ENCODE assay signal across 16 cellular contexts in genomic region chr3:71262368-71263265, GRCh38.
A peak's percentile ranks its signal among the peaks of the same experiment; 100 is the strongest.
DNase-seq lines count a peak whose midpoint lies in the region; ATAC-seq, FAIRE-seq and TF ChIP-seq lines count a peak whose summit lies in the region.
"Had no signal": no experiment of that assay in that cellular context is flagged by ENCODE, and none has a peak within 500 bp of the region (broad histone marks: within the 10 kb centered on the region; RNA-seq: fewer than 3 reads in every experiment).

No MANE protein-coding gene starts in this region.

- DNase-seq in HEK293T (ENCODE audit: extremely low spot score) (no peak), WTC11 (ENCODE audit: low spot score) (no peak), C1 segment of cervical spinal cord (lab: John Stamatoyannopoulos, UW) (no peak)
- DNase-seq in stimulated activated naive B cell treated with anti-CD40 and anti-IgM and Interleukin-4, amounts not matched to agents 10 μg/mL and 1 μg/mL and 100 μg/mL, for 72 hours: no peak
- no peak for DNase-seq in activated T-helper 1 cell treated with anti-CD3 and anti-CD28 coated beads, Interleukin-12 subunit alpha, Interleukin-12 subunit beta, Interleukin-2, Interleukin-4 antibody, amounts not matched to agents 30 ng/mL and 10 ng/mL and 1 ng/mL, durations not matched to agents 14 hours and 24 hours and 36 hours (ENCODE audit: low spot score)
- DNase-seq: HFFc6; immature natural killer cell; IMR-90; NCI-H1436; NCI-H524; RPMI8226; stimulated activated CD4-positive, alpha-beta T cell treated with anti-CD3 and anti-CD28 coated beads, Interleukin-4, amount 100 ng/mL, for 1 hour; stimulated activated naive CD4-positive, alpha-beta T cell treated with Interleukin-2 at 50 U/mL for 16 hours had no signal

- H3K9me3 Mint-ChIP-seq in WTC11: no peaks in the 10 kb centered on the region
- H3K9me3 Mint-ChIP-seq in stimulated activated naive B cell treated with anti-CD40 and anti-IgM and Interleukin-4, amounts not matched to agents 10 μg/mL and 1 μg/mL and 100 μg/mL, for 72 hours: peaks cover 0 to 6% of the 10 kb centered on the region in 2 donors
- H3K9me3 Mint-ChIP-seq in activated T-helper 1 cell treated with anti-CD3 and anti-CD28 coated beads, Interleukin-12 subunit alpha, Interleukin-12 subunit beta, Interleukin-2, Interleukin-4 antibody, amounts not matched to agents 30 ng/mL and 10 ng/mL and 1 ng/mL, durations not matched to agents 14 hours and 24 hours and 36 hours: no peaks in the 10 kb centered on the region
- H3K9me3 Mint-ChIP-seq: dendritic cell treated with granulocyte-macrophage colony-stimulating factor and Interleukin-4, amounts not matched to agents 40 ng/mL and 50 ng/mL, for 4 days; HFFc6; immature natural killer cell had no signal

- no peaks in the 10 kb centered on the region for H3K27me3 Mint-ChIP-seq in WTC11 (ENCODE audit: low read depth)
- H3K27me3 Mint-ChIP-seq in stimulated activated naive B cell treated with anti-CD40 and anti-IgM and Interleukin-4, amounts not matched to agents 10 μg/mL and 1 μg/mL and 100 μg/mL, for 72 hours: no peaks in the 10 kb centered on the region
- H3K27me3 Mint-ChIP-seq in activated T-helper 1 cell treated with anti-CD3 and anti-CD28 coated beads, Interleukin-12 subunit alpha, Interleukin-12 subunit beta, Interleukin-2, Interleukin-4 antibody, amounts not matched to agents 30 ng/mL and 10 ng/mL and 1 ng/mL, durations not matched to agents 14 hours and 24 hours and 36 hours (ENCODE audit: insufficient read depth): peaks cover 4% of the 10 kb centered on the region
- H3K27me3 Mint-ChIP-seq: dendritic cell treated with granulocyte-macrophage colony-stimulating factor and Interleukin-4, amounts not matched to agents 40 ng/mL and 50 ng/mL, for 4 days had no signal

- intact Hi-C loops in activated T-helper 1 cell treated with anti-CD3 and anti-CD28 coated beads, Interleukin-12 subunit alpha, Interleukin-12 subunit beta, Interleukin-2, Interleukin-4 antibody, amounts not matched to agents 30 ng/mL and 10 ng/mL and 1 ng/mL, durations not matched to agents 14 hours and 24 hours and 36 hours (cut with micrococcal nuclease): no loop called here

- H3K4me3 Mint-ChIP-seq in WTC11: no peak overlapping the region
- peak overlapping the region in 1 of 2 donors; percentile 47 for H3K4me3 Mint-ChIP-seq in stimulated activated naive B cell treated with anti-CD40 and anti-IgM and Interleukin-4, amounts not matched to agents 10 μg/mL and 1 μg/mL and 100 μg/mL, for 72 hours
- H3K4me3 Mint-ChIP-seq in activated T-helper 1 cell treated with anti-CD3 and anti-CD28 coated beads, Interleukin-12 subunit alpha, Interleukin-12 subunit beta, Interleukin-2, Interleukin-4 antibody, amounts not matched to agents 30 ng/mL and 10 ng/mL and 1 ng/mL, durations not matched to agents 14 hours and 24 hours and 36 hours: no peak overlapping the region
- H3K4me3 Mint-ChIP-seq: dendritic cell treated with granulocyte-macrophage colony-stimulating factor and Interleukin-4, amounts not matched to agents 40 ng/mL and 50 ng/mL, for 4 days; HFFc6; immature natural killer cell had no signal

- H3K4me1 Mint-ChIP-seq in WTC11: peaks cover 31% of the 10 kb centered on the region
- peaks cover 37 to 70% of the 10 kb centered on the region in 2 donors for H3K4me1 Mint-ChIP-seq in stimulated activated naive B cell treated with anti-CD40 and anti-IgM and Interleukin-4, amounts not matched to agents 10 μg/mL and 1 μg/mL and 100 μg/mL, for 72 hours
- peaks cover 18% of the 10 kb centered on the region for H3K4me1 Mint-ChIP-seq in activated T-helper 1 cell treated with anti-CD3 and anti-CD28 coated beads, Interleukin-12 subunit alpha, Interleukin-12 subunit beta, Interleukin-2, Interleukin-4 antibody, amounts not matched to agents 30 ng/mL and 10 ng/mL and 1 ng/mL, durations not matched to agents 14 hours and 24 hours and 36 hours (ENCODE audit: low read depth)

- H3K36me3 Mint-ChIP-seq in WTC11: peaks cover 4% of the 10 kb centered on the region; the same call in 1 of the 2 replicates
- H3K36me3 Mint-ChIP-seq in stimulated activated naive B cell treated with anti-CD40 and anti-IgM and Interleukin-4, amounts not matched to agents 10 μg/mL and 1 μg/mL and 100 μg/mL, for 72 hours: peaks cover 28 to 47% of the 10 kb centered on the region in 2 donors
- H3K36me3 Mint-ChIP-seq in activated T-helper 1 cell treated with anti-CD3 and anti-CD28 coated beads, Interleukin-12 subunit alpha, Interleukin-12 subunit beta, Interleukin-2, Interleukin-4 antibody, amounts not matched to agents 30 ng/mL and 10 ng/mL and 1 ng/mL, durations not matched to agents 14 hours and 24 hours and 36 hours (ENCODE audit: low read depth): peaks cover 1% of the 10 kb centered on the region

- H3K27ac Mint-ChIP-seq in WTC11: peak overlapping the region; percentile 76
- H3K27ac Mint-ChIP-seq in stimulated activated naive B cell treated with anti-CD40 and anti-IgM and Interleukin-4, amounts not matched to agents 10 μg/mL and 1 μg/mL and 100 μg/mL, for 72 hours: peak overlapping the region; percentile 79
- no peak overlapping the region for H3K27ac Mint-ChIP-seq in activated T-helper 1 cell treated with anti-CD3 and anti-CD28 coated beads, Interleukin-12 subunit alpha, Interleukin-12 subunit beta, Interleukin-2, Interleukin-4 antibody, amounts not matched to agents 30 ng/mL and 10 ng/mL and 1 ng/mL, durations not matched to agents 14 hours and 24 hours and 36 hours
- H3K27ac Mint-ChIP-seq: dendritic cell treated with granulocyte-macrophage colony-stimulating factor and Interleukin-4, amounts not matched to agents 40 ng/mL and 50 ng/mL, for 4 days; HFFc6; immature natural killer cell had no signal

- CTCF ChIA-PET in HEK293T (lab: Yijun Ruan, JAX): interaction anchor here (0.9 kb wide), 1 partner anchor 16 kb away, joined by 3 read pairs; no protein-coding TSS in a partner anchor
- CTCF ChIA-PET in WTC11 (lab: Charles Lee): no interaction called here

- no peak for TF ChIP-seq CTCF in WTC11 (IDR thresholded peaks at IDR 0.05)

- peak; percentile 76 for FAIRE-seq in islet of Langerhans (lab: Jason Lieb, UNC)

- ATAC-seq in WTC11 (no peak), HG03457 (IDR thresholded peaks at IDR 0.05; ENCODE audit: unreplicated experiment) (no peak)
- ATAC-seq in stimulated activated naive B cell treated with anti-CD40 and anti-IgM and Interleukin-4, amounts not matched to agents 10 μg/mL and 1 μg/mL and 100 μg/mL, for 72 hours (replicated peaks): peak; percentile 27

- POLR2A ChIA-PET in HEK293T (lab: Yijun Ruan, JAX): no interaction called here
- POLR2A ChIA-PET in WTC11 (lab: Charles Lee): no interaction called here

TF ChIP-seq in HEK293T, 16 proteins besides CTCF, POLR2A, EP300 and RAD21:
- TF ChIP-seq LEF1 (IDR thresholded peaks at IDR 0.05; ENCODE audit: borderline replicate concordance) (no peak), PKNOX1 (IDR thresholded peaks at IDR 0.05) (peak; percentile 51; the same call in 1 of the 2 replicates)
TF ChIP-seq in HEK293T: peak in this region for 1.

TF ChIP-seq in WTC11, 78 proteins besides CTCF, POLR2A, EP300 and RAD21 (continues in another document):
- TF ChIP-seq TCF7 (CRISPR knock-in tag; IDR thresholded peaks at IDR 0.05; ENCODE audit: low read depth): no peak
- no peak for TF ChIP-seq AR (CRISPR knock-in tag; IDR thresholded peaks at IDR 0.05)
- TF ChIP-seq E2F5 (CRISPR knock-in tag; IDR thresholded peaks at IDR 0.05): no peak
- no peak for TF ChIP-seq ZNF121 (CRISPR knock-in tag; IDR thresholded peaks at IDR 0.05)
- TF ChIP-seq PREB (CRISPR knock-in tag; IDR thresholded peaks at IDR 0.05; ENCODE audit: borderline replicate concordance): no peak
- TF ChIP-seq ZNF317 (CRISPR knock-in tag; IDR thresholded peaks at IDR 0.05; ENCODE audit: borderline replicate concordance, low read depth): no peak
- TF ChIP-seq ZNF219 (CRISPR knock-in tag; IDR thresholded peaks at IDR 0.05; ENCODE audit: borderline replicate concordance): no peak

Comparison
In these comparisons a context has a peak if more than half of its experiments do, and no peak if none do; other contexts are left out.
1. ATAC-seq: peak in stimulated activated naive B cell treated with anti-CD40 and anti-IgM and Interleukin-4, amounts not matched to agents 10 μg/mL and 1 μg/mL and 100 μg/mL, for 72 hours (2 of 2); none in WTC11 (single experiment) and HG03457 (single experiment).